9 cellular contexts compared by ENCODE assay signal in the genomic region with DNA sequence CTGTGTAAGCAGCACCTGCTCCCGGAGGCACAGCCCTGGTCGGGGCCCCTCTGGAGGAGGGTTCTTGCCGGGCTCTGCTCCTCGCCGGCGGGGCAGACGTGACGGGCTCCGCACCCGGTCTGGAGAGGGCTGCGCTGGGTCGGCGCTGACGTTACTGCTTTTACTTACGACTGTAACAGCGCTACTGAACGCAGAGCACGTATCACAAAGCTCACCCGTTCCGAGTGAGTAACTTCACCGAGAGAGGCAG. TPM values are rescaled to one million over a fixed set of nuclear protein-coding genes. Genes with fewer than 3 reads are reported as not detected.
DNase-seq lines count a peak whose midpoint lies in the region; ATAC-seq and TF ChIP-seq lines count a peak whose summit lies in the region.
"Had no signal": no experiment of that assay in that cellular context is flagged by ENCODE, and none has a peak within 500 bp of the region (broad histone marks: within the 10 kb centered on the region; RNA-seq: fewer than 3 reads in every experiment).

No MANE protein-coding gene starts in this region.

- WGBS in ovary, 3 donors, result 0 to 2% (median 1%) methylated on average over 21 of the region's 21 CpGs

- intact Hi-C loops in ovary (cut with DNase I), result loop anchor here in 1 of 4 donors (5.0 kb wide), 1 partner anchor 69 kb away; no protein-coding TSS in a partner anchor

- no peak for TF ChIP-seq CTCF in ovary (IDR thresholded peaks at IDR 0.05)

- no peaks in the 10 kb centered on the region for H3K9me3 ChIP-seq in ovary

- no peak for TF ChIP-seq EP300 in ovary (IDR thresholded peaks at IDR 0.05)

- ATAC-seq in GM21423 (IDR thresholded peaks at IDR 0.05; ENCODE audit: unreplicated experiment), result peak; percentile 4

- no peaks in the 10 kb centered on the region for H3K27me3 ChIP-seq in ovary

- DNase-seq in COLO668 (lab: John Stamatoyannopoulos, UW; ENCODE audit: unreplicated experiment) (peak; percentile 64), M059J (ENCODE audit: low read depth) (peak; percentile 66), activated T-cell treated with anti-CD3 and anti-CD28 coated beads for 4 hours (peak; percentile 51), fibroblast of gingiva (ENCODE audit: low read depth) (peak; percentile 51), ovary (peak in 3 of 5 donors; percentile 44 to 69 (median 47)), NCI-H510A treated with DMSO at 0.1 percent for 48 hours (lab: John Stamatoyannopoulos, UW) (no peak)
- no peak for DNase-seq in NK-92 treated with Interleukin-12 subunit alpha and Interleukin-12 subunit beta, amount 100 ng/mL, for 24 hours (lab: John Stamatoyannopoulos, UW)

- H3K4me1 ChIP-seq in ovary (ENCODE audit: insufficient read depth), result peaks cover 13% of the 10 kb centered on the region

- no peaks in the 10 kb centered on the region for H3K36me3 ChIP-seq in ovary

- peak overlapping the region; percentile 89 to 97 for H3K27ac ChIP-seq in ovary

- no peak for TF ChIP-seq POLR2A in ovary (IDR thresholded peaks at IDR 0.05)

- H3K4me3 ChIP-seq in ovary, result peak overlapping the region; percentile 92

RNA-seq across cellular contexts. Expression of gene RAB40C, which starts 1.3 kb away (rescaled TPM):
- 15.2 and 16.8 TPM in 2 replicates for total RNA-seq in M059J (2014; rRNA removed; shearing (Covaris generic))
- total RNA-seq in ovary, result 10 to 100 TPM; 11.7 to 24.1 (median 21.4) TPM
- 10 to 100 TPM in 1 of 2 donors, 1 to 10 TPM in 1; 1.9 to 21.0 TPM for polyA plus RNA-seq in ovary

RNA-seq across cellular contexts. Expression of gene PIGQ, which starts 18.8 kb away (rescaled TPM):
- 35.9 and 43.8 TPM in 2 replicates for total RNA-seq in M059J (2014; rRNA removed; shearing (Covaris generic))
- 10 to 100 TPM; 24.1 to 47.7 (median 39.8) TPM for total RNA-seq in ovary
- polyA plus RNA-seq in ovary, result 10 to 100 TPM in 1 of 2 donors, 1 to 10 TPM in 1; 4.3 to 36.3 TPM

RNA-seq across cellular contexts. Expression of gene NHLRC4, which starts 21.8 kb away (rescaled TPM):
- total RNA-seq in M059J (2014; rRNA removed; shearing (Covaris generic)), result 0.12 TPM in 1 of 2 replicates, not detected in the other
- total RNA-seq in ovary, result 10 to 100 TPM in 1 of 7 donors, 1 to 10 TPM in 6; 3.2 to 15.4 (median 5.0) TPM
- polyA plus RNA-seq in ovary, result 1 to 10 TPM in 1 of 2 donors, under 1 TPM in 1; 0.53 to 5.9 TPM

RNA-seq across cellular contexts. Expression of gene PRR35, which starts 28.4 kb away (rescaled TPM):
- not detected in 2 replicates for total RNA-seq in M059J (2014; rRNA removed; shearing (Covaris generic))
- not detected for total RNA-seq in ovary
- polyA plus RNA-seq in ovary, result not detected
- total RNA-seq: activated CD8-positive, alpha-beta memory T cell treated with anti-CD3 and anti-CD28 coated beads for 36 hours had no signal

RNA-seq across cellular contexts. Expression of gene WFIKKN1, which starts 42.2 kb away (rescaled TPM):
- total RNA-seq in M059J (2014; rRNA removed; shearing (Covaris generic)), result 0.62 and 2.9 TPM in 2 replicates
- total RNA-seq in ovary, result 1 to 10 TPM in 5 of 7 donors, under 1 TPM in 2; 0.57 to 2.6 (median 1.3) TPM
- under 1 TPM; 0.10 to 0.59 TPM for polyA plus RNA-seq in ovary

Comparison
In these comparisons a context has a peak if more than half of its experiments do, and no peak if none do; other contexts are left out.
1. DNase-seq: peak in COLO668 (single experiment), M059J (single experiment), activated T-cell treated with anti-CD3 and anti-CD28 coated beads for 4 hours (single experiment), fibroblast of gingiva (single experiment) and ovary (3 of 5); none in NK-92 treated with Interleukin-12 subunit alpha and Interleukin-12 subunit beta, amount 100 ng/mL, for 24 hours (single experiment) and NCI-H510A treated with DMSO at 0.1 percent for 48 hours (single experiment).